Comparison of ENCODE assay signal across 10 cellular contexts in the genomic region with DNA sequence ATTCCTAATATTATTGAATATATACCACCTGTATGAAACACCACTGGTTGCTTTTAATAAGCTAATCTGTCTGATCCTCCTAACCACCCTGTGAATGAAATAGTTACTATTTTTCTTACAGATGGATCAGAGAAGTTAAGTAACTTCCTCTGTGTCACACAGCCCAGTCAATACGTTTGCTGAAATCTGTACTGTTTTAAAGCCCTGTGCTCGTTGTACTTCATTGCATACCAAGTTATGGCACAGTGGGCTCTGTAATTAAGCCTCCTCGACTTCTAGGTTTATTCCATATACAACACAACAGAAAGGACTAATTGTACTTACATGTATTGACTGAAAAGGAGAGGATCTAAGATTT.
"Had no signal": no experiment of that assay in that cellular context is flagged by ENCODE, and none has a peak within 500 bp of the region (broad histone marks: within the 10 kb centered on the region; RNA-seq: fewer than 3 reads in every experiment).

No MANE protein-coding gene starts in this region.

- FAIRE-seq: H54, HTR-8/SVneo had no signal

- H2AFZ ChIP-seq: GM23248 had no signal

- H3K27ac Mint-ChIP-seq: HFFc6 had no signal

- H3K9ac ChIP-seq: GM23248, KMS-11 had no signal

- DNase-seq: GM23248, GOT3, HCEC 1CT, HFFc6, IMR-90, KBM-7 had no signal

- H3K4me3 Mint-ChIP-seq: H9, HFFc6 had no signal

- H3K27ac ChIP-seq: GM23248, KMS-11 had no signal

- H3K4me2 ChIP-seq: KMS-11 had no signal

- H3K4me3 ChIP-seq: GM23248 had no signal
